12 cellular contexts compared by ENCODE assay signal in genomic region chr19:36169084-36169760, GRCh38. TPM values are rescaled to one million over a fixed set of nuclear protein-coding genes. Genes with fewer than 3 reads are reported as not detected.
DNase-seq lines count a peak whose midpoint lies in the region; ATAC-seq and TF ChIP-seq lines count a peak whose summit lies in the region.
"Had no signal": no experiment of that assay in that cellular context is flagged by ENCODE, and none has a peak within 500 bp of the region (broad histone marks: within the 10 kb centered on the region; RNA-seq: fewer than 3 reads in every experiment).

No MANE protein-coding gene starts in this region.

- no peak overlapping the region for H2BK5ac ChIP-seq in trophoblast cell (ENCODE audit: low read depth, low read length, poor library complexity)

- H3K4me2 ChIP-seq in trophoblast cell (ENCODE audit: low read length), result no peak overlapping the region
- H3K4me2 ChIP-seq: BLaER1 treated with 17β-estradiol and CSF1 and Interleukin-3, amounts not matched to agents 10 nM and 100 nM had no signal

- H3K79me2 ChIP-seq in trophoblast cell (ENCODE audit: control insufficient read depth, insufficient read depth, low read length, poor library complexity), result no peaks in the 10 kb centered on the region

- H3K36me3 ChIP-seq in ascending aorta, result peaks cover 0 to 11% of the 10 kb centered on the region in 2 donors
- no peaks in the 10 kb centered on the region for H3K36me3 ChIP-seq in mucosa of descending colon (ENCODE audit: low read depth)
- no peaks in the 10 kb centered on the region for H3K36me3 ChIP-seq in trophoblast cell (ENCODE audit: control insufficient read depth in 1 of 2, insufficient read depth in 2 of 2, low read length in 2 of 2)

- H3K23ac ChIP-seq in trophoblast cell (ENCODE audit: low read length), result no peak overlapping the region

- no peak overlapping the region for H3K14ac ChIP-seq in trophoblast cell (ENCODE audit: low read length)

- H4K12ac ChIP-seq in trophoblast cell (ENCODE audit: low read depth, low read length), result no peak overlapping the region

- H4K91ac ChIP-seq in trophoblast cell (ENCODE audit: low read depth, low read length), result no peak overlapping the region

- no peaks in the 10 kb centered on the region for H3K79me1 ChIP-seq in trophoblast cell (ENCODE audit: low read length)

- no peak overlapping the region for H2AFZ ChIP-seq in trophoblast cell (ENCODE audit: insufficient read depth, low read length, poor library complexity)

- WGBS in trophoblast cell (ENCODE audit: extremely low coverage, insufficient coverage, insufficient read length), result no CpG with 5 or more reads among the region's 9 CpGs

- H3K18ac ChIP-seq in trophoblast cell (ENCODE audit: low read length), result no peak overlapping the region

- H3K4me1 ChIP-seq in ascending aorta (no peaks in the 10 kb centered on the region), mucosa of descending colon (ENCODE audit: low read depth) (peaks cover 18% of the 10 kb centered on the region), trophoblast cell (ENCODE audit: control insufficient read depth in 1 of 2, insufficient read depth in 2 of 2, low read length in 2 of 2) (no peaks in the 10 kb centered on the region)

- no peak overlapping the region for H4K8ac ChIP-seq in trophoblast cell (ENCODE audit: low read depth, low read length)

- TF ChIP-seq CTCF in ascending aorta (IDR thresholded peaks at IDR 0.05) (no peak), mucosa of descending colon (IDR thresholded peaks at IDR 0.05) (no peak), dorsolateral prefrontal cortex (IDR thresholded peaks at IDR 0.05 in 54 of 56, conservative IDR thresholded peaks at IDR 0.05 in 2 of 56; ENCODE audit: low read depth in 1 of 56, partially characterized antibody in 56 of 56) (no peak)

- no peak overlapping the region for H2BK12ac ChIP-seq in trophoblast cell (ENCODE audit: low read length)

- intact Hi-C loops in ascending aorta (cut with DNase I) (no loop called here), mucosa of descending colon (cut with DNase I, micrococcal nuclease) (no loop called here), dorsolateral prefrontal cortex (cut with DNase I) (no loop called here)

- DNase-seq in COR-L47 (lab: John Stamatoyannopoulos, UW) (peak; percentile 84), NCI-H1694 treated with DMSO at 0.1 percent for 48 hours (lab: John Stamatoyannopoulos, UW) (peak; percentile 23), ascending aorta (ENCODE audit: low spot score in 2 of 2) (no peak), mucosa of descending colon (peak in 2 of 3 donors; percentile 66 to 71), OCI-M2 (lab: John Stamatoyannopoulos, UW; ENCODE audit: unreplicated experiment) (no peak), trophoblast cell (no peak), dorsolateral prefrontal cortex (no peak), pons (ENCODE audit: low spot score) (no peak)
- DNase-seq: activated naive CD4-positive, alpha-beta T cell treated with Interleukin-2 at 50 U/mL for 16 hours; foreskin fibroblast had no signal

- ATAC-seq in mucosa of descending colon, result peak; percentile 91

- no peak overlapping the region for H2BK120ac ChIP-seq in trophoblast cell (ENCODE audit: insufficient read depth, low read length, poor library complexity)

- no peak overlapping the region for H3K9ac ChIP-seq in trophoblast cell (ENCODE audit: low read length)

- H3K4me3 ChIP-seq in ascending aorta (peak overlapping the region in 1 of 2 donors; percentile 28), mucosa of descending colon (no peak overlapping the region), trophoblast cell (ENCODE audit: low read depth, low read length) (no peak overlapping the region), dorsolateral prefrontal cortex (no peak overlapping the region)
- H3K4me3 ChIP-seq: BLaER1 treated with 17β-estradiol and CSF1 and Interleukin-3, amounts not matched to agents 10 nM and 100 nM had no signal

- no peaks in the 10 kb centered on the region for H3K9me3 ChIP-seq in ascending aorta
- no peaks in the 10 kb centered on the region for H3K9me3 ChIP-seq in mucosa of descending colon
- no peaks in the 10 kb centered on the region for H3K9me3 ChIP-seq in trophoblast cell (ENCODE audit: insufficient read depth, low read depth, low read length)
- H3K9me3 ChIP-seq: BLaER1 treated with 17β-estradiol and CSF1 and Interleukin-3, amounts not matched to agents 10 nM and 100 nM had no signal

- peak overlapping the region; percentile 71 to 85 for H3K27ac ChIP-seq in ascending aorta
- no peak overlapping the region for H3K27ac ChIP-seq in trophoblast cell (ENCODE audit: low read depth, low read length)
- peak overlapping the region in 14 of 59 donors; percentile 6 to 63 (median 38) for H3K27ac ChIP-seq in dorsolateral prefrontal cortex
- H3K27ac ChIP-seq: BLaER1 treated with 17β-estradiol and CSF1 and Interleukin-3, amounts not matched to agents 10 nM and 100 nM had no signal

- no peak overlapping the region for H2AK5ac ChIP-seq in trophoblast cell (ENCODE audit: low read length)

- no peak overlapping the region for H3K4ac ChIP-seq in trophoblast cell (ENCODE audit: low read depth, low read length)

- H3K27me3 ChIP-seq in ascending aorta (no peaks in the 10 kb centered on the region), trophoblast cell (ENCODE audit: insufficient read depth, low read length) (no peaks in the 10 kb centered on the region), dorsolateral prefrontal cortex (no peaks in the 10 kb centered on the region)
- H3K27me3 ChIP-seq: BLaER1 treated with 17β-estradiol and CSF1 and Interleukin-3, amounts not matched to agents 10 nM and 100 nM had no signal

RNA-seq across cellular contexts. Expression of gene COX7A1, which starts 17.0 kb away (rescaled TPM):
- total RNA-seq in ascending aorta, result 51.2 TPM
- 100 to 1,000 TPM in 1 of 3 donors, 10 to 100 TPM in 1, 1 to 10 TPM in 1; 6.0 to 115 (median 11.3) TPM for total RNA-seq in mucosa of descending colon
- polyA plus RNA-seq in trophoblast cell (2013), result not detected in 2 replicates
- total RNA-seq in dorsolateral prefrontal cortex, result 100 to 1,000 TPM in 85 of 120 experiments, 10 to 100 TPM in 35; 37.0 to 216 (median 117) TPM
- total RNA-seq: T-helper 2 cell treated with Interferon-gamma antibody and Interleukin-4, amounts not matched to agents 100 ng/mL and 5 ng/mL, for 36 hours had no signal

RNA-seq across cellular contexts. Expression of gene CAPNS1, which starts 29.4 kb away (rescaled TPM):
- total RNA-seq in ascending aorta (168 TPM), mucosa of descending colon (100 to 1,000 TPM; 501 to 878 (median 756) TPM), dorsolateral prefrontal cortex (100 to 1,000 TPM; 254 to 668 (median 504) TPM)
- polyA plus RNA-seq in trophoblast cell (2013), result 865 and 885 TPM in 2 replicates

RNA-seq across cellular contexts. Expression of gene ZNF565, which starts 45.2 kb away (rescaled TPM):
- total RNA-seq in ascending aorta (1.9 TPM), mucosa of descending colon (1 to 10 TPM; 2.9 to 7.8 (median 3.1) TPM), dorsolateral prefrontal cortex (10 to 100 TPM in 117 of 120 experiments, 1 to 10 TPM in 3; 9.6 to 25.4 (median 14.5) TPM)
- 2.7 and 2.8 TPM in 2 replicates for polyA plus RNA-seq in trophoblast cell (2013)

RNA-seq across cellular contexts. Expression of gene ZNF146, which starts 45.7 kb away (rescaled TPM):
- total RNA-seq in ascending aorta, result 21.2 TPM
- total RNA-seq in mucosa of descending colon, result 10 to 100 TPM; 32.8 to 45.9 (median 40.7) TPM
- polyA plus RNA-seq in trophoblast cell (2013), result 51.0 and 52.9 TPM in 2 replicates
- 100 to 1,000 TPM in 1 of 120 experiments, 10 to 100 TPM in 119; 35.9 to 116 (median 55.5) TPM for total RNA-seq in dorsolateral prefrontal cortex

RNA-seq across cellular contexts. Expression of gene TBCB, which starts 54.0 kb away (rescaled TPM):
- total RNA-seq in ascending aorta (129 TPM), mucosa of descending colon (100 to 1,000 TPM in 1 of 3 donors, 10 to 100 TPM in 2; 81.9 to 106 (median 90.8) TPM), dorsolateral prefrontal cortex (100 to 1,000 TPM; 145 to 409 (median 268) TPM)
- polyA plus RNA-seq in trophoblast cell (2013), result 205 and 215 TPM in 2 replicates

Comparison
In these comparisons a context has a peak if more than half of its experiments do, and no peak if none do; other contexts are left out.
1. DNase-seq: peak in COR-L47 (single experiment), NCI-H1694 treated with DMSO at 0.1 percent for 48 hours (single experiment) and mucosa of descending colon (2 of 3); none in ascending aorta (0 of 2), OCI-M2 (single experiment), trophoblast cell (0 of 2), dorsolateral prefrontal cortex (0 of 10) and pons (single experiment).